In the genomic region with DNA sequence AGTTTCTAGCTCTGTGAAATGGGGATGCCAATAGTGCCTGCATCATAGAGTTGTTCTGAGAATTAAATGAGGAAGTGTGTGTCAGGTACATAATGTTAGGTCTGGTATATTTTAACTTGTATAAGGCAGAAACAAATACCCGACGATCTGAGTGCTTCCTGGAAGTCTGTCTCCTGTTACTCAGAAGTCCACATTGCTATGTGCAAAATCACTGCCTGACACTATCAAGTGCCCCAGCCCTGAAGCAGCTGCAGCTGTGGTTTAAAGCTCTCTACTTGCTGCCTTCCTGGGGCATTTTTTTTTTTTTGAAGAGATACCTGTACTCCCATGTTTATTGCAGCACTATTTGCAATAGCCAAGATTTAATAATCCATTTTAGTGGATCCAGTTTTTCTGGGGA, we compare ENCODE assay signal across 1 cellular context.
TF ChIP-seq lines count a peak whose summit lies in the region.

No MANE protein-coding gene starts in this region.

TF ChIP-seq in HepG2, 621 proteins besides CTCF, POLR2A, EP300 and RAD21 (continued from another document):
- TF ChIP-seq, protein P1, sequence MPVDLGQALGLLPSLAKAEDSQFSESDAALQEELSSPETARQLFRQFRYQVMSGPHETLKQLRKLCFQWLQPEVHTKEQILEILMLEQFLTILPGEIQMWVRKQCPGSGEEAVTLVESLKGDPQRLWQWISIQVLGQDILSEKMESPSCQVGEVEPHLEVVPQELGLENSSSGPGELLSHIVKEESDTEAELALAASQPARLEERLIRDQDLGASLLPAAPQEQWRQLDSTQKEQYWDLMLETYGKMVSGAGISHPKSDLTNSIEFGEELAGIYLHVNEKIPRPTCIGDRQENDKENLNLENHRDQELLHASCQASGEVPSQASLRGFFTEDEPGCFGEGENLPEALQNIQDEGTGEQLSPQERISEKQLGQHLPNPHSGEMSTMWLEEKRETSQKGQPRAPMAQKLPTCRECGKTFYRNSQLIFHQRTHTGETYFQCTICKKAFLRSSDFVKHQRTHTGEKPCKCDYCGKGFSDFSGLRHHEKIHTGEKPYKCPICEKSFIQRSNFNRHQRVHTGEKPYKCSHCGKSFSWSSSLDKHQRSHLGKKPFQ (CRISPR knock-in tag; IDR thresholded peaks at IDR 0.05; ENCODE audit: insufficient replicate concordance): no peak
- TF ChIP-seq ZFYVE20 (CRISPR knock-in tag; IDR thresholded peaks at IDR 0.05; ENCODE audit: borderline replicate concordance, low read depth): no peak
